In genomic region chr17:8120520-8121443, GRCh38 we compare ENCODE assay signal across 1 cellular context.
A peak's percentile ranks its signal among the peaks of the same experiment; 100 is the strongest.
TF ChIP-seq lines count a peak whose summit lies in the region.

No MANE protein-coding gene starts in this region.

TF ChIP-seq in HepG2, 621 proteins besides CTCF, POLR2A, EP300 and RAD21 (continued from another document and continues in another):
- TF ChIP-seq HDAC2 (CRISPR knock-in tag; IDR thresholded peaks at IDR 0.05) = peak; percentile 7; the same call in 1 of the 2 replicates
- TF ChIP-seq KDM5A (IDR thresholded peaks at IDR 0.05; ENCODE audit: borderline replicate concordance, low read length) = 0 out of 2 replicates have a peak, but pooled peaks have one; percentile 24
- no peak for TF ChIP-seq ZBTB10 (CRISPR knock-in tag; IDR thresholded peaks at IDR 0.05; ENCODE audit: borderline replicate concordance)
- TF ChIP-seq ISX (CRISPR knock-in tag; conservative IDR thresholded peaks at IDR 0.05) = 0 out of 2 replicates have a peak, but pooled peaks have one; percentile 16
- TF ChIP-seq ZNF687 (CRISPR knock-in tag; IDR thresholded peaks at IDR 0.05) = peak; percentile 64
- TF ChIP-seq HMGXB4 (CRISPR knock-in tag; IDR thresholded peaks at IDR 0.05; ENCODE audit: borderline replicate concordance in 1 of 2, low read depth in 1 of 2) = peak; percentile 89 to 96
- no peak for TF ChIP-seq ZNF367 (CRISPR knock-in tag; IDR thresholded peaks at IDR 0.05; ENCODE audit: borderline replicate concordance)
- peak; percentile 64; the same call in 1 of the 2 replicates for TF ChIP-seq ZFP91 (CRISPR knock-in tag; IDR thresholded peaks at IDR 0.05; ENCODE audit: borderline replicate concordance)
- TF ChIP-seq FOXO1 (CRISPR knock-in tag; IDR thresholded peaks at IDR 0.05) = no peak
- TF ChIP-seq EEA1 (CRISPR knock-in tag; IDR thresholded peaks at IDR 0.05; ENCODE audit: borderline replicate concordance) = no peak
- no peak for TF ChIP-seq GPN1 (CRISPR knock-in tag; IDR thresholded peaks at IDR 0.05; ENCODE audit: borderline replicate concordance)
- TF ChIP-seq NCOA1 (CRISPR knock-in tag; IDR thresholded peaks at IDR 0.05) = 0 out of 2 replicates have a peak, but pooled peaks have one; percentile 51
- 0 out of 2 replicates have a peak, but pooled peaks have one; percentile 36 for TF ChIP-seq ZNF709 (CRISPR knock-in tag; IDR thresholded peaks at IDR 0.05)
- TF ChIP-seq ATF1 (CRISPR knock-in tag; IDR thresholded peaks at IDR 0.05) = no peak
- peak; percentile 67; the same call in 1 of the 2 replicates for TF ChIP-seq IRF9 (CRISPR knock-in tag; IDR thresholded peaks at IDR 0.05; ENCODE audit: borderline replicate concordance)
- TF ChIP-seq ZNF816 (CRISPR knock-in tag; IDR thresholded peaks at IDR 0.05; ENCODE audit: borderline replicate concordance) = no peak
- TF ChIP-seq RNF219 (CRISPR knock-in tag; IDR thresholded peaks at IDR 0.05) = 0 out of 2 replicates have a peak, but pooled peaks have one; percentile 7
- 0 out of 2 replicates have a peak, but pooled peaks have one; percentile 8 for TF ChIP-seq CCDC6 (CRISPR knock-in tag; IDR thresholded peaks at IDR 0.05)
- TF ChIP-seq ZHX1 (CRISPR knock-in tag; IDR thresholded peaks at IDR 0.05; ENCODE audit: low read depth) = peak; percentile 56; the same call in 1 of the 2 replicates
- 0 out of 2 replicates have a peak, but pooled peaks have one; percentile 36 for TF ChIP-seq ADNP (CRISPR knock-in tag; IDR thresholded peaks at IDR 0.05)
- TF ChIP-seq ERF (CRISPR knock-in tag; IDR thresholded peaks at IDR 0.05) = peak; percentile 10; the same call in 1 of the 2 replicates
- TF ChIP-seq ZSCAN12 (CRISPR knock-in tag; IDR thresholded peaks at IDR 0.05) = 0 out of 2 replicates have a peak, but pooled peaks have one; percentile 48
- TF ChIP-seq NR2F2 (IDR thresholded peaks at IDR 0.05; ENCODE audit: borderline replicate concordance, low read depth) = peak; percentile 50; the same call in 1 of the 2 replicates
- no peak for TF ChIP-seq ZBTB34 (CRISPR knock-in tag; IDR thresholded peaks at IDR 0.05)
- TF ChIP-seq DNMT3B (CRISPR knock-in tag; conservative IDR thresholded peaks at IDR 0.05) = 0 out of 2 replicates have a peak, but pooled peaks have one; percentile 61
- TF ChIP-seq LCORL (IDR thresholded peaks at IDR 0.05) = no peak
- TF ChIP-seq LCORL (CRISPR knock-in tag; IDR thresholded peaks at IDR 0.05) = peak; percentile 57; the same call in 1 of the 2 replicates
- TF ChIP-seq NRL (CRISPR knock-in tag; IDR thresholded peaks at IDR 0.05; ENCODE audit: borderline replicate concordance) = peak; percentile 67; the same call in 1 of the 2 replicates
- 0 out of 2 replicates have a peak, but pooled peaks have one; percentile 64 for TF ChIP-seq ZNF430 (CRISPR knock-in tag; IDR thresholded peaks at IDR 0.05)
- TF ChIP-seq ZNF83 (CRISPR knock-in tag; IDR thresholded peaks at IDR 0.05; ENCODE audit: borderline replicate concordance) = no peak
- 0 out of 2 replicates have a peak, but pooled peaks have one; percentile 2 for TF ChIP-seq TFDP2 (CRISPR knock-in tag; IDR thresholded peaks at IDR 0.05)
- TF ChIP-seq ZBTB33 (CRISPR knock-in tag; IDR thresholded peaks at IDR 0.05) = 0 out of 2 replicates have a peak, but pooled peaks have one; percentile 31
- peak; percentile 48; the same call in 1 of the 2 replicates for TF ChIP-seq PHF8 (CRISPR knock-in tag; IDR thresholded peaks at IDR 0.05)
- TF ChIP-seq ESRRA (CRISPR knock-in tag; IDR thresholded peaks at IDR 0.05; ENCODE audit: low read depth) = no peak
